In the genomic region with DNA sequence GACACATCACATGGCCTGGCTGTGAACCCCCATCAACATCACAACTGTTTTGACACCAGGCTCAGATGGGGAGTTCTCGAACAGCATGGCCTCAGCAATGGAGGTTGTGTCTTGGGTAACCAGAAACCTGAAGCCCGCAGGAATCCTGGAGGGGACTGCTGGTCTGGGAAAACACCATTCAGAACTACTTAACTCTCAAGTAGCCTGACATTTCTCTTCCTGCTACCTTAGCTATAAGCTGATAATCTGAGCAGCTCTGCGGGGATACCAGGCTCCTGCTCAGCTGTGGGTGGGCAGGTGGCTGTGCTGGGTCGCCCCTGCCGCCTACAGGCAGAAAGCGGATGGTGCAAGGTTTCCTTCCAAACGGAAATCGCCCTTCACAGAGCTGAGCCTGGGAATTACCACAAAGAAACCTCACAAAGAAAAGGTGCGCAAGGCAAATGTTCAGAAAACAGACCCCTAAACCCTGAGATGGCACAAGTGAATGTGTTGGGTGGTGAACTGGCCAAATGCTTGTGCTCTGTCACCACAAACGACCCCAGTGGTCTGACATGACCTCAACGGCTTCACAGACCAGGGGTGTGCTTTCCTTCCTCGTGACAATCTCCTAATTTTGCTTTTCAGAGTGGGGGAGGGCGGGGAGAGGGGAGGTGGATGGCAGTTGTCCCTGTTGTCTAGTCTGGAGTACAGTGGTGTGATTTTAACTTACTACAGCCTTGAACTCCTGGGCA, we compare ENCODE assay signal across 1 cellular context.
TF ChIP-seq lines count a peak whose summit lies in the region.

No MANE protein-coding gene starts in this region.

TF ChIP-seq in HepG2, 621 proteins besides CTCF, POLR2A, EP300 and RAD21 (continued from another document and continues in another):
- TF ChIP-seq, protein P1, sequence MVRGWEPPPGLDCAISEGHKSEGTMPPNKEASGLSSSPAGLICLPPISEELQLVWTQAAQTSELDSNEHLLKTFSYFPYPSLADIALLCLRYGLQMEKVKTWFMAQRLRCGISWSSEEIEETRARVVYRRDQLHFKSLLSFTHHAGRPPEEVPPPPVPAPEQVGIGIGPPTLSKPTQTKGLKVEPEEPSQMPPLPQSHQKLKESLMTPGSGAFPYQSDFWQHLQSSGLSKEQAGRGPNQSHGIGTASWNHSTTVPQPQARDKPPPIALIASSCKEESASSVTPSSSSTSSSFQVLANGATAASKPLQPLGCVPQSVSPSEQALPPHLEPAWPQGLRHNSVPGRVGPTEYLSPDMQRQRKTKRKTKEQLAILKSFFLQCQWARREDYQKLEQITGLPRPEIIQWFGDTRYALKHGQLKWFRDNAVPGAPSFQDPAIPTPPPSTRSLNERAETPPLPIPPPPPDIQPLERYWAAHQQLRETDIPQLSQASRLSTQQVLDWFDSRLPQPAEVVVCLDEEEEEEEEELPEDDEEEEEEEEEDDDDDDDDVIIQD (CRISPR knock-in tag; IDR thresholded peaks at IDR 0.05; ENCODE audit: low read depth), result no peak
- TF ChIP-seq ZNF224 (CRISPR knock-in tag; IDR thresholded peaks at IDR 0.05) (no peak), ZNF230 (CRISPR knock-in tag; IDR thresholded peaks at IDR 0.05) (no peak; the same call in 1 of the 2 replicates), ZEB1 (IDR thresholded peaks at IDR 0.05; ENCODE audit: insufficient replicate concordance, low read depth) (no peak), KDM1A (CRISPR knock-in tag; IDR thresholded peaks at IDR 0.05) (no peak), ZNF674 (CRISPR knock-in tag; IDR thresholded peaks at IDR 0.05; ENCODE audit: low read depth) (no peak), SOX13 (IDR thresholded peaks at IDR 0.05) (no peak), SOX13 (CRISPR knock-in tag; conservative IDR thresholded peaks at IDR 0.05 in 1 of 2, IDR thresholded peaks at IDR 0.05 in 1 of 2) (no peak), ZNF24 (IDR thresholded peaks at IDR 0.05) (no peak), ZIK1 (CRISPR knock-in tag; IDR thresholded peaks at IDR 0.05; ENCODE audit: borderline replicate concordance, low read depth) (no peak), REL (CRISPR knock-in tag; conservative IDR thresholded peaks at IDR 0.05) (no peak), MZF1 (CRISPR knock-in tag; IDR thresholded peaks at IDR 0.05; ENCODE audit: borderline replicate concordance) (no peak), NR1H2 (CRISPR knock-in tag; IDR thresholded peaks at IDR 0.05; ENCODE audit: borderline replicate concordance, low read depth) (no peak; the same call in 1 of the 2 replicates), ZNF563 (CRISPR knock-in tag; IDR thresholded peaks at IDR 0.05) (no peak), ZFP36L1 (CRISPR knock-in tag; IDR thresholded peaks at IDR 0.05) (no peak), HCFC1 (IDR thresholded peaks at IDR 0.05; ENCODE audit: low read depth, low read length) (no peak), PAF1 (CRISPR knock-in tag; IDR thresholded peaks at IDR 0.05) (no peak; the same call in 1 of the 2 replicates), BRD4 (CRISPR knock-in tag; IDR thresholded peaks at IDR 0.05) (no peak; the same call in 1 of the 2 replicates), HDAC2 (CRISPR knock-in tag; IDR thresholded peaks at IDR 0.05) (peak; percentile 58; the same call in 1 of the 2 replicates), KAT7 (CRISPR knock-in tag; IDR thresholded peaks at IDR 0.05; ENCODE audit: borderline replicate concordance) (no peak), FOSL1 (CRISPR knock-in tag; IDR thresholded peaks at IDR 0.05; ENCODE audit: borderline replicate concordance) (no peak), MED13 (CRISPR knock-in tag; IDR thresholded peaks at IDR 0.05) (0 out of 2 replicates have a peak, but pooled peaks have one; percentile 37), ZSCAN29 (CRISPR knock-in tag; conservative IDR thresholded peaks at IDR 0.05) (no peak), SMAD9 (CRISPR knock-in tag; IDR thresholded peaks at IDR 0.05) (no peak), ZNF468 (CRISPR knock-in tag; IDR thresholded peaks at IDR 0.05) (no peak), MIER2 (CRISPR knock-in tag; IDR thresholded peaks at IDR 0.05) (no peak), ZNF350 (CRISPR knock-in tag; IDR thresholded peaks at IDR 0.05; ENCODE audit: borderline replicate concordance, low read depth) (no peak; the same call in 1 of the 2 replicates), MBD4 (IDR thresholded peaks at IDR 0.05; ENCODE audit: borderline replicate concordance, low read length) (no peak)
- TF ChIP-seq, protein P2, sequence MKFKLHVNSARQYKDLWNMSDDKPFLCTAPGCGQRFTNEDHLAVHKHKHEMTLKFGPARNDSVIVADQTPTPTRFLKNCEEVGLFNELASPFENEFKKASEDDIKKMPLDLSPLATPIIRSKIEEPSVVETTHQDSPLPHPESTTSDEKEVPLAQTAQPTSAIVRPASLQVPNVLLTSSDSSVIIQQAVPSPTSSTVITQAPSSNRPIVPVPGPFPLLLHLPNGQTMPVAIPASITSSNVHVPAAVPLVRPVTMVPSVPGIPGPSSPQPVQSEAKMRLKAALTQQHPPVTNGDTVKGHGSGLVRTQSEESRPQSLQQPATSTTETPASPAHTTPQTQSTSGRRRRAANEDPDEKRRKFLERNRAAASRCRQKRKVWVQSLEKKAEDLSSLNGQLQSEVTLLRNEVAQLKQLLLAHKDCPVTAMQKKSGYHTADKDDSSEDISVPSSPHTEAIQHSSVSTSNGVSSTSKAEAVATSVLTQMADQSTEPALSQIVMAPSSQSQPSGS (CRISPR knock-in tag; IDR thresholded peaks at IDR 0.05), result peak; percentile 68
- TF ChIP-seq, protein P3, sequence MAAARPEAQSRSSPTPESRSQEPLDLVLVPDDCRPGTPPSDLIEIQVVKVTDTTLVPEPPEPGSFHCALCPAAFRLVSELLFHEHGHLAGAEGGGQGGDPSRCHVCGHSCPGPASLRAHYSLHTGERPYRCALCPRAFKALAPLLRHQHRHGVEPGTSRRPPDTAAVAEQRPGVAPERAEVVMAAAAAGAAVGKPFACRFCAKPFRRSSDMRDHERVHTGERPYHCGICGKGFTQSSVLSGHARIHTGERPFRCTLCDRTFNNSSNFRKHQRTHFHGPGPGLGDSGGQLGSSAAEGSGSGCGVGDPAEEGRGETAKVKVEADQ (CRISPR knock-in tag; IDR thresholded peaks at IDR 0.05; ENCODE audit: borderline replicate concordance), result no peak
- TF ChIP-seq, protein P4, sequence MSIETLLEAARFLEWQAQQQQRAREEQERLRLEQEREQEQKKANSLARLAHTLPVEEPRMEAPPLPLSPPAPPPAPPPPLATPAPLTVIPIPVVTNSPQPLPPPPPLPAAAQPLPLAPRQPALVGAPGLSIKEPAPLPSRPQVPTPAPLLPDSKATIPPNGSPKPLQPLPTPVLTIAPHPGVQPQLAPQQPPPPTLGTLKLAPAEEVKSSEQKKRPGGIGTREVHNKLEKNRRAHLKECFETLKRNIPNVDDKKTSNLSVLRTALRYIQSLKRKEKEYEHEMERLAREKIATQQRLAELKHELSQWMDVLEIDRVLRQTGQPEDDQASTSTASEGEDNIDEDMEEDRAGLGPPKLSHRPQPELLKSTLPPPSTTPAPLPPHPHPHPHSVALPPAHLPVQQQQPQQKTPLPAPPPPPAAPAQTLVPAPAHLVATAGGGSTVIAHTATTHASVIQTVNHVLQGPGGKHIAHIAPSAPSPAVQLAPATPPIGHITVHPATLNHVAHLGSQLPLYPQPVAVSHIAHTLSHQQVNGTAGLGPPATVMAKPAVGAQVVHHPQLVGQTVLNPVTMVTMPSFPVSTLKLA (IDR thresholded peaks at IDR 0.05), result no peak
- TF ChIP-seq, protein P5, sequence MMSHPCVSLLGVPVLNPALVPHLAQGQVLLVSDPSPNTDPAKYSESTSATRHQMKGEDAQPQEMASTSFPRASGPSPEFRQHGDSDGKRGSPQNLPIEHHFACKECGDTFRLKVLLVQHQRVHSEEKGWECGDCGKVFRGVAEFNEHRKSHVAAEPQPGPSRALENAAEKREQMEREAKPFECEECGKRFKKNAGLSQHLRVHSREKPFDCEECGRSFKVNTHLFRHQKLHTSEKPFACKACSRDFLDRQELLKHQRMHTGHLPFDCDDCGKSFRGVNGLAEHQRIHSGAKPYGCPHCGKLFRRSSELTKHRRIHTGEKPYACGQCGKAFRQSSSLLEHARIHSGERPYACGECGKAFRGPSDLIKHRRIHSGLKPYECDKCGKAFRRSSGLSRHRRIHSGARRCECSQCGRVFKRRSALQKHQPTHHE (CRISPR knock-in tag; IDR thresholded peaks at IDR 0.05; ENCODE audit: borderline replicate concordance), result no peak
- TF ChIP-seq, protein P6, sequence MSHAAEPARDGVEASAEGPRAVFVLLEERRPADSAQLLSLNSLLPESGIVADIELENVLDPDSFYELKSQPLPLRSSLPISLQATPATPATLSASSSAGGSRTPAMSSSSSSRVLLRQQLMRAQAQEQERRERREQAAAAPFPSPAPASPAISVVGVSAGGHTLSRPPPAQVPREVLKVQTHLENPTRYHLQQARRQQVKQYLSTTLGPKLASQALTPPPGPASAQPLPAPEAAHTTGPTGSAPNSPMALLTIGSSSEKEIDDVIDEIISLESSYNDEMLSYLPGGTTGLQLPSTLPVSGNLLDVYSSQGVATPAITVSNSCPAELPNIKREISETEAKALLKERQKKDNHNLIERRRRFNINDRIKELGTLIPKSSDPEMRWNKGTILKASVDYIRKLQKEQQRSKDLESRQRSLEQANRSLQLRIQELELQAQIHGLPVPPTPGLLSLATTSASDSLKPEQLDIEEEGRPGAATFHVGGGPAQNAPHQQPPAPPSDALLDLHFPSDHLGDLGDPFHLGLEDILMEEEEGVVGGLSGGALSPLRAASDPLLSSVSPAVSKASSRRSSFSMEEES (CRISPR knock-in tag; IDR thresholded peaks at IDR 0.05), result peak; percentile 67; the same call in 1 of the 2 replicates
- TF ChIP-seq, protein P7, sequence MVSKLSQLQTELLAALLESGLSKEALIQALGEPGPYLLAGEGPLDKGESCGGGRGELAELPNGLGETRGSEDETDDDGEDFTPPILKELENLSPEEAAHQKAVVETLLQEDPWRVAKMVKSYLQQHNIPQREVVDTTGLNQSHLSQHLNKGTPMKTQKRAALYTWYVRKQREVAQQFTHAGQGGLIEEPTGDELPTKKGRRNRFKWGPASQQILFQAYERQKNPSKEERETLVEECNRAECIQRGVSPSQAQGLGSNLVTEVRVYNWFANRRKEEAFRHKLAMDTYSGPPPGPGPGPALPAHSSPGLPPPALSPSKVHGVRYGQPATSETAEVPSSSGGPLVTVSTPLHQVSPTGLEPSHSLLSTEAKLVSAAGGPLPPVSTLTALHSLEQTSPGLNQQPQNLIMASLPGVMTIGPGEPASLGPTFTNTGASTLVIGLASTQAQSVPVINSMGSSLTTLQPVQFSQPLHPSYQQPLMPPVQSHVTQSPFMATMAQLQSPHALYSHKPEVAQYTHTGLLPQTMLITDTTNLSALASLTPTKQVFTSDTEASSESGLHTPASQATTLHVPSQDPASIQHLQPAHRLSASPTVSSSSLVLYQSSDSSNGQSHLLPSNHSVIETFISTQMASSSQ (IDR thresholded peaks at IDR 0.05; ENCODE audit: low read depth), result no peak
- TF ChIP-seq, protein P7 (CRISPR knock-in tag; IDR thresholded peaks at IDR 0.05; ENCODE audit: borderline replicate concordance), result 0 out of 2 replicates have a peak, but pooled peaks have one; percentile 24
- TF ChIP-seq, protein P8, sequence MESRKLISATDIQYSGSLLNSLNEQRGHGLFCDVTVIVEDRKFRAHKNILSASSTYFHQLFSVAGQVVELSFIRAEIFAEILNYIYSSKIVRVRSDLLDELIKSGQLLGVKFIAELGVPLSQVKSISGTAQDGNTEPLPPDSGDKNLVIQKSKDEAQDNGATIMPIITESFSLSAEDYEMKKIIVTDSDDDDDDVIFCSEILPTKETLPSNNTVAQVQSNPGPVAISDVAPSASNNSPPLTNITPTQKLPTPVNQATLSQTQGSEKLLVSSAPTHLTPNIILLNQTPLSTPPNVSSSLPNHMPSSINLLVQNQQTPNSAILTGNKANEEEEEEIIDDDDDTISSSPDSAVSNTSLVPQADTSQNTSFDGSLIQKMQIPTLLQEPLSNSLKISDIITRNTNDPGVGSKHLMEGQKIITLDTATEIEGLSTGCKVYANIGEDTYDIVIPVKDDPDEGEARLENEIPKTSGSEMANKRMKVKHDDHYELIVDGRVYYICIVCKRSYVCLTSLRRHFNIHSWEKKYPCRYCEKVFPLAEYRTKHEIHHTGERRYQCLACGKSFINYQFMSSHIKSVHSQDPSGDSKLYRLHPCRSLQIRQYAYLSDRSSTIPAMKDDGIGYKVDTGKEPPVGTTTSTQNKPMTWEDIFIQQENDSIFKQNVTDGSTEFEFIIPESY (CRISPR knock-in tag; IDR thresholded peaks at IDR 0.05), result peak; percentile 52; the same call in 1 of the 2 replicates
- TF ChIP-seq, protein P9, sequence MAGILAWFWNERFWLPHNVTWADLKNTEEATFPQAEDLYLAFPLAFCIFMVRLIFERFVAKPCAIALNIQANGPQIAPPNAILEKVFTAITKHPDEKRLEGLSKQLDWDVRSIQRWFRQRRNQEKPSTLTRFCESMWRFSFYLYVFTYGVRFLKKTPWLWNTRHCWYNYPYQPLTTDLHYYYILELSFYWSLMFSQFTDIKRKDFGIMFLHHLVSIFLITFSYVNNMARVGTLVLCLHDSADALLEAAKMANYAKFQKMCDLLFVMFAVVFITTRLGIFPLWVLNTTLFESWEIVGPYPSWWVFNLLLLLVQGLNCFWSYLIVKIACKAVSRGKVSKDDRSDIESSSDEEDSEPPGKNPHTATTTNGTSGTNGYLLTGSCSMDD (CRISPR knock-in tag; IDR thresholded peaks at IDR 0.05), result no peak
